ENCODE assay signal across 9 cellular contexts in genomic region chr10:35507519-35508109, GRCh38.
"Had no signal": no experiment of that assay in that cellular context is flagged by ENCODE, and none has a peak within 500 bp of the region (broad histone marks: within the 10 kb centered on the region; RNA-seq: fewer than 3 reads in every experiment).

No MANE protein-coding gene starts in this region.

- DNase-seq: H9, HCEC 1CT, IMR-90, KG1 had no signal

- H3K9me3 Mint-ChIP-seq: GM23338, H9 had no signal

- FAIRE-seq: H1, H54, K562 had no signal

- H3K4me2 ChIP-seq: GM23338 had no signal

- ATAC-seq: GM23338, K562 had no signal

- H3K4me3 ChIP-seq: GM23338, K562 had no signal

- H2AFZ ChIP-seq: GM23338 had no signal

- H3K4me3 Mint-ChIP-seq: GM23338, H9 had no signal

- H3K27ac Mint-ChIP-seq: GM23338, H9 had no signal

- H3K27ac ChIP-seq: HL-60 had no signal
